In the genomic region with DNA sequence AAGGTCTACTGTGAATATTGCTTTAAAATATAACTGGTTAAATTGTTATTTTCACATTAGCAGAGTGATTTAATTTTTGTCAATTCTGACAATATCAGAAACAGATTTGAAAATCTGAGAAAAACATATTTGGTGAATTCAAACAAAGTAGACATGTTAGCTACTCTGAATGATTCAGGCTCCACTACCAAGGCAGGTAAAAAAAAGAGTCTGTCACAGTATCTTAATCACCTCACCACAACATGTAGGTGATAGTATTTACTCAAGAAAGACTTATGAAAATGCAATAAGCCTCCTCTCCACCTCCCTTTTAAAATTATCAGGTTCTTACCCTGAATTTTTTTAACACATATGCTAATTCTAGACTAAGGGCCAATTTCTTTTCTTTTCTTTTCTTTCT, we compare ENCODE assay signal across 33 cellular contexts. TPM values are rescaled to one million over a fixed set of nuclear protein-coding genes. Genes with fewer than 3 reads are reported as not detected.
"Had no signal": no experiment of that assay in that cellular context is flagged by ENCODE, and none has a peak within 500 bp of the region (broad histone marks: within the 10 kb centered on the region; RNA-seq: fewer than 3 reads in every experiment).

No MANE protein-coding gene starts in this region.

- H3K4me1 ChIP-seq: suprapubic skin, testis, thyroid gland, tibial artery, tibial nerve, transverse colon, upper lobe of left lung, upper lobe of right lung, uterus, vagina had no signal

- H3K4me3 Mint-ChIP-seq: stimulated activated effector memory CD8-positive, alpha-beta T cell treated with anti-CD3 and anti-CD28 coated beads, Interleukin-12 subunit alpha, Interleukin-12 subunit beta, amount 100 ng/mL, for 72 hours; stimulated activated memory B cell treated with anti-CD40 and anti-IgM and Interleukin-4, amounts not matched to agents 10 μg/mL and 1 μg/mL and 100 μg/mL, for 72 hours; stimulated activated naive B cell treated with anti-CD40 and anti-IgM and Interleukin-4, amounts not matched to agents 10 μg/mL and 1 μg/mL and 100 μg/mL, for 72 hours; stimulated activated naive CD8-positive, alpha-beta T cell treated with anti-CD3 and anti-CD28 coated beads, Interleukin-15, amount 100 ng/mL, for 72 hours; stimulated activated naive CD8-positive, alpha-beta T cell treated with anti-CD3 and anti-CD28 coated beads, Interleukin-15, Interleukin-2, amounts not matched to agents 100 ng/mL and 50 ng/mL, for 24 hours; type B pancreatic cell had no signal

- H3K27me3 ChIP-seq: stomach, suprapubic skin, testis, thyroid gland, tibial artery, tibial nerve, transverse colon, upper lobe of left lung, upper lobe of right lung, uterus, vagina had no signal

- H3K36me3 Mint-ChIP-seq: stimulated activated effector memory CD8-positive, alpha-beta T cell treated with anti-CD3 and anti-CD28 coated beads, Interleukin-12 subunit alpha, Interleukin-12 subunit beta, amount 100 ng/mL, for 72 hours; stimulated activated memory B cell treated with anti-CD40 and anti-IgM and Interleukin-4, amounts not matched to agents 10 μg/mL and 1 μg/mL and 100 μg/mL, for 72 hours; stimulated activated naive B cell treated with anti-CD40 and anti-IgM and Interleukin-4, amounts not matched to agents 10 μg/mL and 1 μg/mL and 100 μg/mL, for 72 hours; type B pancreatic cell had no signal

- H3K27me3 Mint-ChIP-seq: stimulated activated memory B cell treated with anti-CD40 and anti-IgM and Interleukin-4, amounts not matched to agents 10 μg/mL and 1 μg/mL and 100 μg/mL, for 72 hours; stimulated activated naive CD8-positive, alpha-beta T cell treated with anti-CD3 and anti-CD28 coated beads, Interleukin-15, amount 100 ng/mL, for 72 hours; stimulated activated naive CD8-positive, alpha-beta T cell treated with anti-CD3 and anti-CD28 coated beads, Interleukin-15, Interleukin-2, amounts not matched to agents 100 ng/mL and 50 ng/mL, for 24 hours; type B pancreatic cell had no signal

- H3K9me3 Mint-ChIP-seq: stimulated activated effector memory CD8-positive, alpha-beta T cell treated with anti-CD3 and anti-CD28 coated beads, Interleukin-12 subunit alpha, Interleukin-12 subunit beta, amount 100 ng/mL, for 72 hours; stimulated activated memory B cell treated with anti-CD40 and anti-IgM and Interleukin-4, amounts not matched to agents 10 μg/mL and 1 μg/mL and 100 μg/mL, for 72 hours; stimulated activated naive B cell treated with anti-CD40 and anti-IgM and Interleukin-4, amounts not matched to agents 10 μg/mL and 1 μg/mL and 100 μg/mL, for 72 hours; stimulated activated naive CD8-positive, alpha-beta T cell treated with anti-CD3 and anti-CD28 coated beads, Interleukin-15, amount 100 ng/mL, for 72 hours; stimulated activated naive CD8-positive, alpha-beta T cell treated with anti-CD3 and anti-CD28 coated beads, Interleukin-15, Interleukin-2, amounts not matched to agents 100 ng/mL and 50 ng/mL, for 24 hours; type B pancreatic cell had no signal

- H3K27ac ChIP-seq: stomach, suprapubic skin, testis, thoracic aorta, thyroid gland, tibial artery, tibial nerve, transverse colon, upper lobe of left lung, upper lobe of right lung, uterus, vagina had no signal

- ATAC-seq: stimulated activated effector memory CD8-positive, alpha-beta T cell treated with anti-CD3 and anti-CD28 coated beads, Interleukin-12 subunit alpha, Interleukin-12 subunit beta, amount 100 ng/mL, for 72 hours; stimulated activated memory B cell treated with anti-CD40 and anti-IgM and Interleukin-4, amounts not matched to agents 10 μg/mL and 1 μg/mL and 100 μg/mL, for 72 hours; stimulated activated naive B cell treated with anti-CD40 and anti-IgM and Interleukin-4, amounts not matched to agents 10 μg/mL and 1 μg/mL and 100 μg/mL, for 72 hours; stimulated activated naive CD8-positive, alpha-beta T cell treated with anti-CD3 and anti-CD28 coated beads, Interleukin-15, amount 100 ng/mL, for 72 hours; stimulated activated naive CD8-positive, alpha-beta T cell treated with anti-CD3 and anti-CD28 coated beads, Interleukin-15, Interleukin-2, amounts not matched to agents 100 U/mL and 50 U/mL, for 24 hours; upper lobe of right lung had no signal

- FAIRE-seq: urothelium cell line had no signal

- H3K36me3 ChIP-seq: stomach, suprapubic skin, thoracic aorta, thyroid gland, tibial artery, tibial nerve, transverse colon, upper lobe of left lung, upper lobe of right lung, uterus, vagina had no signal

- DNase-seq: stimulated activated CD4-positive, alpha-beta T cell treated with anti-CD3 and anti-CD28 coated beads, Interleukin-2, amount 100 ng/mL, for 48 hours; stimulated activated CD4-positive, alpha-beta T cell treated with anti-CD3 and anti-CD28 coated beads, Interleukin-4, amount 100 ng/mL, for 1 hour; stimulated activated CD4-positive, alpha-beta T cell treated with anti-CD3 and anti-CD28 coated beads, Interleukin-4, amount 100 ng/mL, for 24 hours; stimulated activated CD4-positive, alpha-beta T cell treated with anti-CD3 and anti-CD28 coated beads, Interleukin-4, amount 100 ng/mL, for 4 hours; stimulated activated CD8-positive, alpha-beta memory T cell treated with anti-CD3 and anti-CD28 coated beads, Interleukin-4, amount 100 ng/mL, for 48 hours; stimulated activated naive B cell treated with anti-CD40 and anti-IgM and Interleukin-4, amounts not matched to agents 10 μg/mL and 1 μg/mL and 100 μg/mL, for 72 hours; stimulated activated naive CD4-positive, alpha-beta T cell; stimulated activated naive CD4-positive, alpha-beta T cell treated with Interleukin-2 at 50 U/mL for 16 hours; stimulated activated naive CD8-positive, alpha-beta T cell treated with anti-CD3 and anti-CD28 coated beads, Interleukin-15, amount 100 ng/mL, for 72 hours; stimulated activated naive CD8-positive, alpha-beta T cell treated with anti-CD3 and anti-CD28 coated beads, Interleukin-15, Interleukin-2, amounts not matched to agents 100 U/mL and 50 U/mL, for 24 hours; stomach; substantia nigra; testis; thyroid gland; tibial artery; transverse colon; trophoblast cell; upper lobe of left lung; upper lobe of right lung; uterus had no signal

- H3K9me3 ChIP-seq: stomach, suprapubic skin, testis, thoracic aorta, thyroid gland, tibial artery, tibial nerve, transverse colon, upper lobe of left lung, upper lobe of right lung, uterus, vagina had no signal

- H3K4me3 ChIP-seq: stomach, suprapubic skin, testis, thoracic aorta, thyroid gland, tibial artery, tibial nerve, transverse colon, upper lobe of left lung, upper lobe of right lung, uterus, vagina had no signal

- H3K4me1 Mint-ChIP-seq: stimulated activated effector memory CD8-positive, alpha-beta T cell treated with anti-CD3 and anti-CD28 coated beads, Interleukin-12 subunit alpha, Interleukin-12 subunit beta, amount 100 ng/mL, for 72 hours; stimulated activated naive CD8-positive, alpha-beta T cell treated with anti-CD3 and anti-CD28 coated beads, Interleukin-15, amount 100 ng/mL, for 72 hours had no signal

- H3K27ac Mint-ChIP-seq: stimulated activated effector memory CD8-positive, alpha-beta T cell treated with anti-CD3 and anti-CD28 coated beads, Interleukin-12 subunit alpha, Interleukin-12 subunit beta, amount 100 ng/mL, for 72 hours; stimulated activated memory B cell treated with anti-CD40 and anti-IgM and Interleukin-4, amounts not matched to agents 10 μg/mL and 1 μg/mL and 100 μg/mL, for 72 hours; stimulated activated naive B cell treated with anti-CD40 and anti-IgM and Interleukin-4, amounts not matched to agents 10 μg/mL and 1 μg/mL and 100 μg/mL, for 72 hours; stimulated activated naive CD8-positive, alpha-beta T cell treated with anti-CD3 and anti-CD28 coated beads, Interleukin-15, amount 100 ng/mL, for 72 hours; stimulated activated naive CD8-positive, alpha-beta T cell treated with anti-CD3 and anti-CD28 coated beads, Interleukin-15, Interleukin-2, amounts not matched to agents 100 ng/mL and 50 ng/mL, for 24 hours; type B pancreatic cell had no signal

RNA-seq across cellular contexts. Expression of gene DDI1, which starts 42.6 kb away (rescaled TPM):
- total RNA-seq: stomach, suprapubic skin, temporal lobe, thoracic aorta, tibial nerve, transverse colon, upper lobe of left lung, upper lobe of right lung, ureter, urinary bladder, uterus, vagina had no signal
- polyA plus RNA-seq: stomach, thymus, urinary bladder had no signal
